Comparison of ENCODE assay signal across 10 cellular contexts in the genomic region with DNA sequence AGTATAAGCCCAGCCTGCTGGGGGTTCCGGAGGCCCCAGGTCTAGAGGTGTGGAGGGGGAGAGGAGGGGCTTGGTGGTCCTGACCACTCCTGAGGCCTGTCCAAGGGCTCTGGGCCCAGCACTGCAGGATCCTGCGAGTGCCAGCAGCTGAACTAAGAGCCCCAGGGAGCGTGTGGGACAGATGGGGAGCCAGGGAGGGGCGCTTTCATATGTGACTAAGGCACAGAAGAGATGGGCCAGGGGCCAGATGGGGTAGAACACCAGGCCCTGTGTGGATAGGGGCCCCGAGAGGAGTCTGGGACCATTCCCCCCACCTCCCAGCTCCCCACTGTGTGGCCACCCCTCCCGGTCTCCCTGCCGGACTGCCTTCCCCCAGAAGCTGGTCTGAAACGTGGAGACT. TPM values are rescaled to one million over a fixed set of nuclear protein-coding genes. Genes with fewer than 3 reads are reported as not detected.
DNase-seq lines count a peak whose midpoint lies in the region; ATAC-seq and TF ChIP-seq lines count a peak whose summit lies in the region.
"Had no signal": no experiment of that assay in that cellular context is flagged by ENCODE, and none has a peak within 500 bp of the region (broad histone marks: within the 10 kb centered on the region; RNA-seq: fewer than 3 reads in every experiment).

No MANE protein-coding gene starts in this region.

- no peaks in the 10 kb centered on the region for H3K79me2 ChIP-seq in neural progenitor cell (ENCODE audit: low read depth)

- DNase-seq in heart right ventricle (no peak), cardiac septum (ENCODE audit: low spot score) (no peak), coronary artery (ENCODE audit: low spot score) (no peak), neural progenitor cell (ENCODE audit: low spot score) (no peak), amniotic stem cell (lab: John Stamatoyannopoulos, UW) (no peak), right lobe of liver (no peak)
- DNase-seq: dermis blood vessel endothelial cell, GOT3 had no signal

- H3K9me3 ChIP-seq in heart right ventricle (no peaks in the 10 kb centered on the region), neural progenitor cell (ENCODE audit: low read depth) (no peaks in the 10 kb centered on the region), right lobe of liver (no peaks in the 10 kb centered on the region)

- 79 to 86% methylated on average over 8 of the region's 8 CpGs for WGBS in heart right ventricle, 2 donors
- WGBS in urinary bladder: 73% methylated on average over 8 of the region's 8 CpGs
- 80% methylated on average over 3 of the region's 8 CpGs for WGBS in right lobe of liver (ENCODE audit: insufficient coverage, low coverage, low lambda C conversion rate, missing lambda C conversion rate)

- no peak for TF ChIP-seq POLR2A in right lobe of liver (IDR thresholded peaks at IDR 0.05)

- H3K27ac ChIP-seq in heart right ventricle (peak overlapping the region in 9 of 10 donors; percentile 64 to 92 (median 87)), coronary artery (peak overlapping the region; percentile 93 to 94), neural progenitor cell (no peak overlapping the region), urinary bladder (ENCODE audit: low read depth) (peak overlapping the region; percentile 19), right lobe of liver (peak overlapping the region in 1 of 3 donors; percentile 45)

- H3F3A ChIP-seq in neural progenitor cell (ENCODE audit: low read depth): no peaks in the 10 kb centered on the region

- H4K20me1 ChIP-seq in neural progenitor cell (ENCODE audit: low read depth): no peaks in the 10 kb centered on the region

- H3K4me2 ChIP-seq in neural progenitor cell: no peak overlapping the region

- H3K9ac ChIP-seq in neural progenitor cell: no peak overlapping the region

- ATAC-seq in heart right ventricle (peak in 1 of 8 donors; percentile 1), HG02642 (IDR thresholded peaks at IDR 0.05; ENCODE audit: poor library complexity, unreplicated experiment) (no peak), right lobe of liver (no peak)

- H3K4me1 ChIP-seq in heart right ventricle (peaks cover 16 to 41% (median 32%) of the 10 kb centered on the region in 9 donors), neural progenitor cell (peaks cover 4% of the 10 kb centered on the region), urinary bladder (ENCODE audit: insufficient read depth) (peaks cover 2% of the 10 kb centered on the region), right lobe of liver (peaks cover 0 to 14% (median 0%) of the 10 kb centered on the region in 4 donors)

- intact Hi-C loops in heart right ventricle (cut with DNase I): no loop called here
- intact Hi-C loops in cardiac septum (cut with DNase I): no loop called here
- intact Hi-C loops in right lobe of liver (cut with DNase I): loop anchor here in 1 of 2 donors (10.0 kb wide), 1 partner anchor 55 kb away; no protein-coding TSS in a partner anchor

- H3K4me1 Mint-ChIP-seq in neural progenitor cell: peaks cover 22% of the 10 kb centered on the region

- no peaks in the 10 kb centered on the region for H3K9me3 Mint-ChIP-seq in neural progenitor cell

- no peaks in the 10 kb centered on the region for H3K27me3 ChIP-seq in heart right ventricle
- H3K27me3 ChIP-seq in neural progenitor cell: no peaks in the 10 kb centered on the region
- no peaks in the 10 kb centered on the region for H3K27me3 ChIP-seq in right lobe of liver

- H3K36me3 Mint-ChIP-seq in neural progenitor cell: peaks cover 12% of the 10 kb centered on the region

- H3K36me3 ChIP-seq in heart right ventricle (peaks cover 0 to 68% (median 31%) of the 10 kb centered on the region in 9 donors), neural progenitor cell (no peaks in the 10 kb centered on the region), urinary bladder (ENCODE audit: insufficient read depth) (peaks cover 3% of the 10 kb centered on the region), right lobe of liver (peaks cover 0 to 6% (median 0%) of the 10 kb centered on the region in 4 donors)

- TF ChIP-seq CTCF in heart right ventricle (IDR thresholded peaks at IDR 0.05) (no peak), coronary artery (IDR thresholded peaks at IDR 0.05) (no peak), neural progenitor cell (IDR thresholded peaks at IDR 0.05) (no peak), right lobe of liver (IDR thresholded peaks at IDR 0.05) (no peak)

- H3K4me3 ChIP-seq in heart right ventricle (no peak overlapping the region), coronary artery (no peak overlapping the region), neural progenitor cell (no peak overlapping the region), urinary bladder (ENCODE audit: low read depth, low read length) (no peak overlapping the region), right lobe of liver (no peak overlapping the region)

- H3K4me3 Mint-ChIP-seq in neural progenitor cell: peak overlapping the region; percentile 62

- H2AFZ ChIP-seq in neural progenitor cell (replicated peaks): no peak overlapping the region

- H3K27ac Mint-ChIP-seq in neural progenitor cell: no peak overlapping the region

- peaks cover 11% of the 10 kb centered on the region for H3K27me3 Mint-ChIP-seq in neural progenitor cell (ENCODE audit: insufficient read depth, low read depth)

RNA-seq across cellular contexts. Expression of a gene that starts 18.4 kb away (rescaled TPM):
- 10 to 100 TPM in 4 of 10 donors, 1 to 10 TPM in 6; 2.9 to 21.2 (median 5.3) TPM for total RNA-seq in heart right ventricle
- polyA plus RNA-seq in heart right ventricle: 10 to 100 TPM in 1 of 2 donors, 1 to 10 TPM in 1; 6.5 to 21.4 TPM
- 9.8 TPM for total RNA-seq in cardiac septum
- 0.90 and 4.2 TPM in 2 replicates for total RNA-seq in neural progenitor cell (ENCODE audit: low replicate concordance)
- total RNA-seq in urinary bladder: 8.4 TPM
- polyA plus RNA-seq in urinary bladder: 32.4 TPM
- total RNA-seq in right lobe of liver: 10 to 100 TPM in 3 of 6 experiments, 1 to 10 TPM in 3; 2.6 to 30.6 (median 11.0) TPM

RNA-seq across cellular contexts. Expression of a gene that starts 38.5 kb away (rescaled TPM):
- total RNA-seq in heart right ventricle (10 to 100 TPM in 8 of 10 donors, 1 to 10 TPM in 2; 8.8 to 17.1 (median 13.5) TPM), cardiac septum (12.5 TPM), neural progenitor cell (ENCODE audit: low replicate concordance) (20.1 and 29.4 TPM in 2 replicates), urinary bladder (21.2 TPM), right lobe of liver (10 to 100 TPM in 5 of 6 experiments, 1 to 10 TPM in 1; 8.1 to 32.9 (median 19.8) TPM)
- polyA plus RNA-seq in heart right ventricle (10 to 100 TPM in 1 of 2 donors, 1 to 10 TPM in 1; 6.0 to 35.1 TPM), urinary bladder (21.1 TPM)

RNA-seq across cellular contexts. Expression of a gene that starts 52.6 kb away (rescaled TPM):
- total RNA-seq in heart right ventricle (10 to 100 TPM; 36.2 to 51.6 (median 46.1) TPM), cardiac septum (58.1 TPM), neural progenitor cell (ENCODE audit: low replicate concordance) (26.5 and 43.3 TPM in 2 replicates), urinary bladder (24.8 TPM), right lobe of liver (10 to 100 TPM in 5 of 6 experiments, 1 to 10 TPM in 1; 7.9 to 42.6 (median 16.9) TPM)
- polyA plus RNA-seq in heart right ventricle (10 to 100 TPM; 20.8 to 29.7 TPM), urinary bladder (51.5 TPM)
